10 cellular contexts compared by ENCODE assay signal in genomic region chr2:235171511-235172130, GRCh38.
DNase-seq lines count a peak whose midpoint lies in the region; ATAC-seq and TF ChIP-seq lines count a peak whose summit lies in the region.
"Had no signal": no experiment of that assay in that cellular context is flagged by ENCODE, and none has a peak within 500 bp of the region (broad histone marks: within the 10 kb centered on the region; RNA-seq: fewer than 3 reads in every experiment).

No MANE protein-coding gene starts in this region.

- no peaks in the 10 kb centered on the region for H3K27me3 Mint-ChIP-seq in activated T-helper 2 cell treated with anti-CD3 and anti-CD28 coated beads, Interferon-gamma antibody, Interleukin-2, Interleukin-4, amounts not matched to agents 10 μg/mL and 5 μg/mL and 100 μg/mL, durations not matched to agents 14 hours and 24 hours and 36 hours (ENCODE audit: low read depth)
- H3K27me3 Mint-ChIP-seq in immature natural killer cell (ENCODE audit: low read depth in 3 of 3), result peaks cover 1 to 19% (median 6%) of the 10 kb centered on the region in 3 donors

- no peak overlapping the region for H3K27ac Mint-ChIP-seq in activated T-helper 2 cell treated with anti-CD3 and anti-CD28 coated beads, Interferon-gamma antibody, Interleukin-2, Interleukin-4, amounts not matched to agents 10 μg/mL and 5 μg/mL and 100 μg/mL, durations not matched to agents 14 hours and 24 hours and 36 hours
- H3K27ac Mint-ChIP-seq in immature natural killer cell, result no peak overlapping the region

- no peaks in the 10 kb centered on the region for H3K9me3 Mint-ChIP-seq in activated T-helper 2 cell treated with anti-CD3 and anti-CD28 coated beads, Interferon-gamma antibody, Interleukin-2, Interleukin-4, amounts not matched to agents 10 μg/mL and 5 μg/mL and 100 μg/mL, durations not matched to agents 14 hours and 24 hours and 36 hours
- H3K9me3 Mint-ChIP-seq in immature natural killer cell, result peaks cover 0 to 3% (median 0%) of the 10 kb centered on the region in 6 donors

- no peak overlapping the region for H3K4me3 ChIP-seq in AG09309 (ENCODE audit: control insufficient read depth, low read depth, low read length)
- H3K4me3 ChIP-seq: tibial artery had no signal

- no peaks in the 10 kb centered on the region for H3K36me3 Mint-ChIP-seq in activated T-helper 2 cell treated with anti-CD3 and anti-CD28 coated beads, Interferon-gamma antibody, Interleukin-2, Interleukin-4, amounts not matched to agents 10 μg/mL and 5 μg/mL and 100 μg/mL, durations not matched to agents 14 hours and 24 hours and 36 hours (ENCODE audit: low read depth)
- no peaks in the 10 kb centered on the region for H3K36me3 Mint-ChIP-seq in immature natural killer cell
- H3K36me3 Mint-ChIP-seq: brain had no signal

- peak; percentile 84 for ATAC-seq in left colon
- no peak for ATAC-seq in HG03045 (IDR thresholded peaks at IDR 0.05; ENCODE audit: unreplicated experiment)

- H3K4me3 Mint-ChIP-seq in activated T-helper 2 cell treated with anti-CD3 and anti-CD28 coated beads, Interferon-gamma antibody, Interleukin-2, Interleukin-4, amounts not matched to agents 10 μg/mL and 5 μg/mL and 100 μg/mL, durations not matched to agents 14 hours and 24 hours and 36 hours (ENCODE audit: low read depth), result no peak overlapping the region
- H3K4me3 Mint-ChIP-seq in immature natural killer cell, result no peak overlapping the region

- no peaks in the 10 kb centered on the region for H3K4me1 Mint-ChIP-seq in activated T-helper 2 cell treated with anti-CD3 and anti-CD28 coated beads, Interferon-gamma antibody, Interleukin-2, Interleukin-4, amounts not matched to agents 10 μg/mL and 5 μg/mL and 100 μg/mL, durations not matched to agents 14 hours and 24 hours and 36 hours (ENCODE audit: low read depth)
- no peaks in the 10 kb centered on the region for H3K4me1 Mint-ChIP-seq in immature natural killer cell

- peak; percentile 87 for DNase-seq in AG09309 (ENCODE audit: low read depth)
- peak; percentile 56 for DNase-seq in HS-5 (ENCODE audit: low read depth)
- DNase-seq in astrocyte of the hippocampus (ENCODE audit: low read depth, low spot score), result peak; percentile 5
- no peak for DNase-seq in left colon
- DNase-seq in CD1c-positive myeloid dendritic cell (ENCODE audit: extremely low spot score), result no peak
- DNase-seq in activated T-helper 2 cell treated with anti-CD3 and anti-CD28 coated beads, Interferon-gamma antibody, Interleukin-2, Interleukin-4, amounts not matched to agents 10 μg/mL and 5 μg/mL and 100 μg/mL, durations not matched to agents 14 hours and 24 hours and 36 hours (ENCODE audit: low spot score), result no peak
- no peak for DNase-seq in immature natural killer cell
- DNase-seq: tibial artery had no signal

- TF ChIP-seq CTCF in AG09309 (IDR thresholded peaks at IDR 0.05; ENCODE audit: control insufficient read depth, insufficient read depth, low read depth, low read length, missing control alignments), result no peak

- intact Hi-C loops in left colon (cut with DNase I, micrococcal nuclease), result no loop called here
- intact Hi-C loops in activated T-helper 2 cell treated with anti-CD3 and anti-CD28 coated beads, Interferon-gamma antibody, Interleukin-2, Interleukin-4, amounts not matched to agents 10 μg/mL and 5 μg/mL and 100 μg/mL, durations not matched to agents 14 hours and 24 hours and 36 hours (cut with micrococcal nuclease), result no loop called here

Comparison
In these comparisons a context has a peak if more than half of its experiments do, and no peak if none do; other contexts are left out.
1. DNase-seq: peak in AG09309 (single experiment), HS-5 (single experiment) and astrocyte of the hippocampus (single experiment); none in left colon (0 of 2), CD1c-positive myeloid dendritic cell (single experiment), activated T-helper 2 cell treated with anti-CD3 and anti-CD28 coated beads, Interferon-gamma antibody, Interleukin-2, Interleukin-4, amounts not matched to agents 10 μg/mL and 5 μg/mL and 100 μg/mL, durations not matched to agents 14 hours and 24 hours and 36 hours (single experiment) and immature natural killer cell (0 of 3).